In the genomic region with DNA sequence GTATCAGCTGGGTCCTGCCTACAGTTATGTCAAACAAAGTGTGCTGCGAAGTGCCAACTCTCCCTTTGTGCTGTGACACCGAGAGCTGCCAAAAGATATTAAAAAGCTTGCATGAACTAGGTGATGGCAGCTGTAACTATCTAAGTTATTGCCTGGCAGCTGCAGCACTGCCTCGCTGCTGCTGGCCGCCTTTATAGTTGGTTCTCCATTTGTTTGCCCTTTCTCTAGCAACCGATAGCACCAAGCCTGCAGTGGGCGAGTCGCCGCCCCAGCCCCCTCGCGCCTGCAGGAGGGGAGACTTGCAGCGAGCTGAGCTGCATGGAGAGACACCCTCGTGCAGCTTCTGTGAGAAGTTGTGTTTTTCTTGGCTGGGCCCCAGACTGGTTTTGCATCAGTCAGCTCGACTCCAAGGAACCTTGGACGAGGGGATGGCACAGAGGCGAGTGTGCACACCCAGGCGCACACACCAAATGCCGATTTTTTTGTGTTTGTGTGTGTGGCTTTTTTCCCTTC, we compare ENCODE assay signal across 11 cellular contexts.
A peak's percentile ranks its signal among the peaks of the same experiment; 100 is the strongest.
DNase-seq lines count a peak whose midpoint lies in the region; ATAC-seq, FAIRE-seq and TF ChIP-seq lines count a peak whose summit lies in the region.
"Had no signal": no experiment of that assay in that cellular context is flagged by ENCODE, and none has a peak within 500 bp of the region (broad histone marks: within the 10 kb centered on the region; RNA-seq: fewer than 3 reads in every experiment).

No MANE protein-coding gene starts in this region.

- no peak for FAIRE-seq in H54 (lab: Jason Lieb, UNC)

- peak; percentile 10 for ATAC-seq in omental fat pad (ENCODE audit: low FRiP score)
- ATAC-seq in GM18511 (IDR thresholded peaks at IDR 0.05; ENCODE audit: unreplicated experiment) = no peak

- TF ChIP-seq POLR2A in H54 (IDR thresholded peaks at IDR 0.05; ENCODE audit: low read depth, low read length) (no peak), uterus (IDR thresholded peaks at IDR 0.05) (no peak)

- no peaks in the 10 kb centered on the region for H3K4me1 ChIP-seq in uterus

- H3K27ac ChIP-seq in brain microvascular endothelial cell (no peak overlapping the region), uterus (no peak overlapping the region)

- no peak for TF ChIP-seq CTCF in brain microvascular endothelial cell (IDR thresholded peaks at IDR 0.05; ENCODE audit: low read depth, low read length, missing control alignments)
- no peak for TF ChIP-seq CTCF in omental fat pad (IDR thresholded peaks at IDR 0.05)
- no peak for TF ChIP-seq CTCF in uterus (IDR thresholded peaks at IDR 0.05)

- H3K27me3 ChIP-seq in brain microvascular endothelial cell (replicated peaks) (no peaks in the 10 kb centered on the region), uterus (no peaks in the 10 kb centered on the region)

- H3K36me3 ChIP-seq in brain microvascular endothelial cell (replicated peaks) (no peaks in the 10 kb centered on the region), uterus (no peaks in the 10 kb centered on the region)

- intact Hi-C loops in uterus (cut with DNase I; ENCODE audit: low total_unique reads) = no loop called here

- in situ Hi-C loops in brain microvascular endothelial cell (cut with HindIII; ENCODE audit: low pct_ligation_motif_present, low sequenced_read_pairs) (no loop called here), ACHN (cut with HindIII; ENCODE audit: low pct_ligation_motif_present, low pct_unique_long_range_greater_than_20kb, low sequenced_read_pairs) (no loop called here)

- DNase-seq in Daoy (ENCODE audit: low read depth) = peak; percentile 29
- peak; percentile 32 for DNase-seq in NCI-H146 treated with DMSO at 0.1 percent for 48 hours (lab: John Stamatoyannopoulos, UW; ENCODE audit: unreplicated experiment)
- peak; percentile 3 for DNase-seq in brain microvascular endothelial cell
- no peak for DNase-seq in omental fat pad (ENCODE audit: low spot score)
- DNase-seq in H54 (ENCODE audit: insufficient read length, low spot score) = no peak
- DNase-seq in ACHN = no peak
- DNase-seq in uterus = no peak
- DNase-seq: activated CD4-positive, alpha-beta T cell treated with anti-CD3 and anti-CD28 coated beads for 48 hours; H7; NK-92 treated with Interleukin-12 subunit alpha and Interleukin-12 subunit beta, amount 100 ng/mL, for 24 hours had no signal

- no peaks in the 10 kb centered on the region for H3K9me3 ChIP-seq in uterus

- H3K4me3 ChIP-seq in brain microvascular endothelial cell (ENCODE audit: low read depth, low read length) = no peak overlapping the region
- no peak overlapping the region for H3K4me3 ChIP-seq in uterus

Comparison
In these comparisons a context has a peak if more than half of its experiments do, and no peak if none do; other contexts are left out.
1. DNase-seq: peak in Daoy (single experiment), NCI-H146 treated with DMSO at 0.1 percent for 48 hours (single experiment) and brain microvascular endothelial cell (single experiment); none in omental fat pad (single experiment), H54 (single experiment), ACHN (single experiment) and uterus (0 of 2).